ENCODE assay signal across 8 cellular contexts in the genomic region with DNA sequence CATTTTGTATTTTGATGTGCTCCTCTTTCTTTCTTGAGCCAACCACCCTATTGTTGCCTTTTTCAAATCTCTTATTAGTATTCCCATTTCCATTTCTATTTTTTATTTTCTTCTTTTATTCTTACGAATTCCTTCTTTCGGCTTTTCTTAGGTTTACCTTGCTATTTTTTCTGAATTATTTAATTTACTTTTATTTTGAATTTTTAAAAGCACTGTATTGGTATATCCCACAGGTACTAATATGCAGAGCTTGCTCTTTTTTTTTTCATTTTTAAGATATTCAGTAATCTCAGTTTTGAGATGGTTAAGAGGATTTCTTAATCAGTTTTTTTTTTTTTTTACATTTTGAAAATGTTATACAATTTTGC. TPM values are rescaled to one million over a fixed set of nuclear protein-coding genes. Genes with fewer than 3 reads are reported as not detected.
DNase-seq lines count a peak whose midpoint lies in the region; ATAC-seq and TF ChIP-seq lines count a peak whose summit lies in the region.

No MANE protein-coding gene starts in this region.

- peaks cover 18% of the 10 kb centered on the region for H3K4me1 ChIP-seq in BLaER1
- H3K4me1 ChIP-seq in effector memory CD4-positive, alpha-beta T cell (ENCODE audit: control insufficient read depth, insufficient read depth, low read length, poor library complexity, severe bottlenecking), result no peaks in the 10 kb centered on the region

- H4K20me1 ChIP-seq in BLaER1 (no peaks in the 10 kb centered on the region), neural cell (ENCODE audit: insufficient read depth) (no peaks in the 10 kb centered on the region)

- DNase-seq in NB4 (ENCODE audit: low read depth) (no peak), mucosa of gallbladder (ENCODE audit: low spot score) (no peak), KBM-7 (no peak)
- no peak for DNase-seq in effector memory CD4-positive, alpha-beta T cell
- DNase-seq in activated CD4-positive, alpha-beta T cell treated with anti-CD3 and anti-CD28 coated beads, Interleukin-2, amount 50 U/mL, for 48 hours, result no peak

- H3K4me2 ChIP-seq in BLaER1, result peak overlapping the region; percentile 86
- peak overlapping the region; percentile 12 for H3K4me2 ChIP-seq in neural cell (ENCODE audit: low read length)

- H3K4me3 ChIP-seq in BLaER1 (peak overlapping the region; percentile 87), NB4 (ENCODE audit: low read depth, low read length) (peak overlapping the region; percentile 93), neural cell (ENCODE audit: low read length) (peak overlapping the region; percentile 84)
- peak overlapping the region; percentile 76 for H3K4me3 ChIP-seq in effector memory CD4-positive, alpha-beta T cell (ENCODE audit: insufficient read depth, low read depth, low read length, poor library complexity, severe bottlenecking)

- H3K27ac ChIP-seq in BLaER1 (no peak overlapping the region), neural cell (ENCODE audit: low read length) (peak overlapping the region; percentile 94)
- peak overlapping the region; percentile 15 for H3K27ac ChIP-seq in effector memory CD4-positive, alpha-beta T cell (ENCODE audit: insufficient read depth, low read length, poor library complexity, severe bottlenecking)

- no peak for TF ChIP-seq EP300 in neural cell (conservative IDR thresholded peaks at IDR 0.05; ENCODE audit: poor library complexity, severe bottlenecking)

- in situ Hi-C loops in KBM-7 (cut with MboI; ENCODE audit: low pct_unique_long_range_greater_than_20kb, low sequenced_read_pairs), result no loop called here

- peak overlapping the region; percentile 98 for H2AFZ ChIP-seq in neural cell (ENCODE audit: low read depth, low read length)

- H3K9ac ChIP-seq in BLaER1 (no peak overlapping the region; the same call in 1 of the 2 replicates), neural cell (ENCODE audit: low read length) (peak overlapping the region; percentile 89)

- peaks cover 40% of the 10 kb centered on the region for H3K79me2 ChIP-seq in neural cell (replicated peaks; ENCODE audit: insufficient read depth, low read length)

- TF ChIP-seq RAD21 in neural cell (conservative IDR thresholded peaks at IDR 0.05), result no peak

- no peaks in the 10 kb centered on the region for H3K27me3 ChIP-seq in BLaER1
- no peaks in the 10 kb centered on the region for H3K27me3 ChIP-seq in effector memory CD4-positive, alpha-beta T cell (replicated peaks; ENCODE audit: control insufficient read depth, insufficient read depth, low read length, poor library complexity, severe bottlenecking)
- H3K27me3 ChIP-seq in neural cell (ENCODE audit: insufficient read depth, low read depth, low read length), result no peaks in the 10 kb centered on the region

- no peak for TF ChIP-seq POLR2A in NB4 (IDR thresholded peaks at IDR 0.05; ENCODE audit: extremely low read depth, insufficient read length)

- H3K9me3 ChIP-seq in BLaER1 (peaks cover 17% of the 10 kb centered on the region), neural cell (ENCODE audit: low read length) (no peaks in the 10 kb centered on the region)
- H3K9me3 ChIP-seq in effector memory CD4-positive, alpha-beta T cell (ENCODE audit: control insufficient read depth, low read length), result peaks cover 5% of the 10 kb centered on the region

- no peaks in the 10 kb centered on the region for H3K9me2 ChIP-seq in neural cell (ENCODE audit: insufficient read depth, low read length)

- no peak for ATAC-seq in HG03175 (IDR thresholded peaks at IDR 0.05; ENCODE audit: unreplicated experiment)

- H3K36me3 ChIP-seq in BLaER1 (no peaks in the 10 kb centered on the region), neural cell (ENCODE audit: insufficient read depth, low read length) (no peaks in the 10 kb centered on the region)
- no peaks in the 10 kb centered on the region for H3K36me3 ChIP-seq in effector memory CD4-positive, alpha-beta T cell (ENCODE audit: control insufficient read depth, insufficient read depth, low read length)

- no peaks in the 10 kb centered on the region for H3F3A ChIP-seq in neural cell (ENCODE audit: insufficient read depth, low read length, poor library complexity, severe bottlenecking)

- no peak for TF ChIP-seq CTCF in NB4 (IDR thresholded peaks at IDR 0.05; ENCODE audit: low read depth, low read length)
- no peak for TF ChIP-seq CTCF in neural cell (IDR thresholded peaks at IDR 0.05; ENCODE audit: poor library complexity, severe bottlenecking)

TF ChIP-seq in neural cell, 6 proteins besides CTCF, POLR2A, EP300 and RAD21:
- no peak for TF ChIP-seq EZH2 (IDR thresholded peaks at IDR 0.05; ENCODE audit: borderline replicate concordance, insufficient read depth, low read length, poor library complexity, severe bottlenecking)
- no peak for TF ChIP-seq REST (IDR thresholded peaks at IDR 0.05; ENCODE audit: borderline replicate concordance)
- no peak for TF ChIP-seq TAF1 (IDR thresholded peaks at IDR 0.05; ENCODE audit: low read depth)
- TF ChIP-seq SMC3 (conservative IDR thresholded peaks at IDR 0.05; ENCODE audit: poor library complexity), result no peak
- no peak for TF ChIP-seq POLR2AphosphoS5 (IDR thresholded peaks at IDR 0.05)
- no peak for TF ChIP-seq MXI1 (conservative IDR thresholded peaks at IDR 0.05; ENCODE audit: poor library complexity, severe bottlenecking)
TF ChIP-seq in neural cell: peak in this region for 0.

RNA-seq across cellular contexts. Expression of gene MCF2L2, which starts 18.4 kb away (rescaled TPM):
- polyA plus RNA-seq in neural cell, result 9.3 and 10.0 TPM in 2 replicates
- polyA minus RNA-seq in neural cell, result 45.7 and 48.2 TPM in 2 replicates
- 1.8 TPM for total RNA-seq in mucosa of gallbladder
